ENCODE assay signal across 8 cellular contexts in the genomic region with DNA sequence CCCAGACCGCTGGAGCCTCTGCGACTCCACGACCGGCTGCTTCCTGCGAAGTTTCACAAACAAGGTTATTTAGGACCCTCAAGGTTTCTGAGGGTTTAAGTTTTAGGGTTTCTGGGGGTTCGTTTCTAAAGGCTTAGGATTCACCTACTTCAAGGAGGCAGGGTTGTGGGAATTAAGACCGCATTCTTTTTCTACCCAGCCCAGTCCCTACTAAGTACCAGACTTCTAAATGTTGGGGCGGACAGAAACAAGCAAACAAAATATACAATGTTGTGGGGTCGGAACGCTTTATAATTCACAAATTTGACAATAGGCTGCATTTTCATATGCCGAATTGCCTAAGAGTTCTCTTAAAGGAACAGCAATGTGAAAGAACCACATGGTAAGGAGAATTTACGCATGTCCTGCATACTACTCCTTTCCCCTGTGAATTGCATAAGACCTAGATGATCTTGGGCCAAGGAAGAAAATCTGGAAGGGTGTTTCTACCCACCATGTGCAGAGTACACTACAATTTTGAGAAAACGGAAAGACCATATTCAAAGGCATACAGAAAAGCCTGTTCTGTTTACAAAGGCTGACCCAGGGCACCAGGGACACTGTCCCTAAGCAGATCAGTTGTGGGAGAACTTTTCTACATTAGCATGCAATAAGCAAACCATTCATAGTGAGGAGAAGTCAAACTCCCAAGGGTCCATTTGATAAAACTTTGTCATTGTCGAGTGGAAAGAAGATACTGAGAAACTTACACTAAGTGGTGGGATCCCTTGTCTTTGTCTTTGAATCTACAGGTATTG.
A peak's percentile ranks its signal among the peaks of the same experiment; 100 is the strongest.
DNase-seq lines count a peak whose midpoint lies in the region; TF ChIP-seq lines count a peak whose summit lies in the region.

No MANE protein-coding gene starts in this region.

- no peak for TF ChIP-seq CTCF in MM.1S (IDR thresholded peaks at IDR 0.05; ENCODE audit: low read length)
- TF ChIP-seq CTCF in cardiac fibroblast (IDR thresholded peaks at IDR 0.05; ENCODE audit: low read depth, low read length): no peak
- TF ChIP-seq CTCF in mesothelial cell of epicardium (IDR thresholded peaks at IDR 0.05; ENCODE audit: unreplicated experiment): no peak

- peak; percentile 28 for DNase-seq in AG20443 (ENCODE audit: low spot score)
- no peak for DNase-seq in MM.1S
- DNase-seq in cardiac fibroblast (ENCODE audit: low read depth in 2 of 2): peak; percentile 88
- DNase-seq in mesothelial cell of epicardium (ENCODE audit: low spot score in 2 of 2, unreplicated experiment in 2 of 2): no peak
- DNase-seq in DMS 273 (lab: John Stamatoyannopoulos, UW; ENCODE audit: unreplicated experiment): no peak
- no peak for DNase-seq in mesenteric fat pad (ENCODE audit: low spot score)
- DNase-seq in medulla oblongata (ENCODE audit: extremely low spot score): no peak
- no peak for DNase-seq in NCI-H1694 (lab: John Stamatoyannopoulos, UW)

- H3K27ac Mint-ChIP-seq in mesothelial cell of epicardium: no peak overlapping the region

- H3K4me1 ChIP-seq in MM.1S (ENCODE audit: low read length): peaks cover 6% of the 10 kb centered on the region; the same call in 1 of the 2 replicates

- no peaks in the 10 kb centered on the region for H3K36me3 ChIP-seq in MM.1S (replicated peaks; ENCODE audit: insufficient read depth, low read length)

- H3K79me2 ChIP-seq in MM.1S (ENCODE audit: low read length): no peaks in the 10 kb centered on the region

- H3K4me2 ChIP-seq in MM.1S (ENCODE audit: low read depth, low read length): peak overlapping the region; percentile 93

- H3K4me1 Mint-ChIP-seq in mesothelial cell of epicardium: peaks cover 35% of the 10 kb centered on the region

- H3K4me3 ChIP-seq in MM.1S (ENCODE audit: low read length): peak overlapping the region; percentile 78
- peak overlapping the region; percentile 82 to 83 for H3K4me3 ChIP-seq in cardiac fibroblast (replicated peaks in 1 of 2; ENCODE audit: low read depth in 2 of 2, low read length in 2 of 2)

- no peaks in the 10 kb centered on the region for H4K20me1 ChIP-seq in MM.1S (ENCODE audit: insufficient read depth, low read length)

- H3K9ac ChIP-seq in MM.1S (ENCODE audit: low read length): peak overlapping the region; percentile 70; the same call in 1 of the 2 replicates

- peaks cover 5% of the 10 kb centered on the region for H3K36me3 Mint-ChIP-seq in mesothelial cell of epicardium

- H2AFZ ChIP-seq in MM.1S (ENCODE audit: low read length): peak overlapping the region; percentile 95

- H3K4me3 Mint-ChIP-seq in mesothelial cell of epicardium: peak overlapping the region; percentile 96

- no peaks in the 10 kb centered on the region for H3K27me3 Mint-ChIP-seq in mesothelial cell of epicardium (ENCODE audit: low read depth)

- no peaks in the 10 kb centered on the region for H3K27me3 ChIP-seq in MM.1S (replicated peaks; ENCODE audit: insufficient read depth, low read length)

- H3F3A ChIP-seq in MM.1S (ENCODE audit: insufficient read depth, low read length): no peaks in the 10 kb centered on the region

- H3K9me2 ChIP-seq in MM.1S (replicated peaks; ENCODE audit: insufficient read depth, low read length): no peaks in the 10 kb centered on the region

- H3K9me3 ChIP-seq in MM.1S (replicated peaks; ENCODE audit: insufficient read depth, low read length): no peaks in the 10 kb centered on the region

- no peak overlapping the region for H3K27ac ChIP-seq in MM.1S (ENCODE audit: low read length)

- H3K9me3 Mint-ChIP-seq in mesothelial cell of epicardium: no peaks in the 10 kb centered on the region

Comparison
In these comparisons a context has a peak if more than half of its experiments do, and no peak if none do; other contexts are left out.
1. DNase-seq: peak in AG20443 (single experiment) and cardiac fibroblast (2 of 2); none in MM.1S (single experiment), mesothelial cell of epicardium (0 of 2), DMS 273 (single experiment), mesenteric fat pad (single experiment), medulla oblongata (single experiment) and NCI-H1694 (single experiment).